Comparison of ENCODE assay signal across 9 cellular contexts in genomic region chr18:49768051-49768391, GRCh38. TPM values are rescaled to one million over a fixed set of nuclear protein-coding genes. Genes with fewer than 3 reads are reported as not detected.
DNase-seq lines count a peak whose midpoint lies in the region; ATAC-seq, FAIRE-seq and TF ChIP-seq lines count a peak whose summit lies in the region.
"Had no signal": no experiment of that assay in that cellular context is flagged by ENCODE, and none has a peak within 500 bp of the region (broad histone marks: within the 10 kb centered on the region; RNA-seq: fewer than 3 reads in every experiment).

No MANE protein-coding gene starts in this region.

- CTCF ChIA-PET in K562 (lab: Yijun Ruan, JAX; ENCODE audit: low intra/inter-chr PET ratio) = interaction anchor here (0.7 kb wide), 1 partner anchor 257 kb away, joined by 3 read pairs; no protein-coding TSS in a partner anchor

- H3K27me3 Mint-ChIP-seq in activated naive CD8-positive, alpha-beta T cell treated with anti-CD3 and anti-CD28 coated beads, Interleukin-2, amount 50 U/mL, for 24 hours = no peaks in the 10 kb centered on the region
- H3K27me3 Mint-ChIP-seq: T-cell had no signal

- H3K4me2 ChIP-seq in K562 (ENCODE audit: insufficient read depth, low read length) = no peak overlapping the region

- no peak for FAIRE-seq in K562 (lab: Jason Lieb, UNC)

- H3K79me2 ChIP-seq in K562 (ENCODE audit: control insufficient read depth, insufficient read depth, low read length) = no peaks in the 10 kb centered on the region

- H3K36me3 Mint-ChIP-seq in activated naive CD8-positive, alpha-beta T cell treated with anti-CD3 and anti-CD28 coated beads, Interleukin-2, amount 50 U/mL, for 24 hours (ENCODE audit: low read depth) = no peaks in the 10 kb centered on the region
- H3K36me3 Mint-ChIP-seq: T-cell had no signal

- intact Hi-C loops in K562 (cut with micrococcal nuclease) (loop anchor here (1.0 to 10.0 kb wide), 3 partner anchors 87 to 258 kb away; no protein-coding TSS in a partner anchor), left colon (cut with DNase I, micrococcal nuclease) (no loop called here)

- no peaks in the 10 kb centered on the region for H3K4me1 ChIP-seq in K562 (replicated peaks in 1 of 2; ENCODE audit: control insufficient read depth in 2 of 2, insufficient read depth in 2 of 2, low read length in 2 of 2)

- H3K4me3 ChIP-seq in GM12864 (ENCODE audit: low read depth, low read length) = no peak overlapping the region
- no peak overlapping the region for H3K4me3 ChIP-seq in K562

- H4K20me1 ChIP-seq in K562 (replicated peaks; ENCODE audit: control insufficient read depth, insufficient read depth, low read length) = no peaks in the 10 kb centered on the region; the same call in 1 of the 2 replicates

- H2AFZ ChIP-seq in K562 (ENCODE audit: low read depth, low read length) = no peak overlapping the region

- no peak overlapping the region for H3K9ac ChIP-seq in K562 (ENCODE audit: insufficient read depth in 1 of 2, low read depth in 2 of 2, low read length in 2 of 2)

- no peaks in the 10 kb centered on the region for H3K36me3 ChIP-seq in K562 (ENCODE audit: control insufficient read depth, insufficient read depth, low read length)

- no TSS peak for BruUV-seq in K562 (replicated peaks; lab: Mats Ljungman, UMichigan)

- no peak overlapping the region for H3K27ac Mint-ChIP-seq in activated naive CD8-positive, alpha-beta T cell treated with anti-CD3 and anti-CD28 coated beads, Interleukin-2, amount 50 U/mL, for 24 hours
- H3K27ac Mint-ChIP-seq: T-cell had no signal

- H3K9me3 Mint-ChIP-seq in activated naive CD8-positive, alpha-beta T cell treated with anti-CD3 and anti-CD28 coated beads, Interleukin-2, amount 50 U/mL, for 24 hours = no peaks in the 10 kb centered on the region
- H3K9me3 Mint-ChIP-seq: T-cell had no signal

- no peak for TF ChIP-seq POLR2A in K562 (conservative IDR thresholded peaks at IDR 0.05)

- DNase-seq in GM12864 (ENCODE audit: low read depth) (no peak), NCI-H146 (lab: John Stamatoyannopoulos, UW) (peak; percentile 80), K562 (ENCODE audit: extremely low read depth in 1 of 4, low spot score in 3 of 4) (peak in 3 of 4 experiments; percentile 12 to 43 (median 21)), left colon (peak in 1 of 2 donors; percentile 73)
- DNase-seq in activated naive CD8-positive, alpha-beta T cell treated with anti-CD3 and anti-CD28 coated beads, Interleukin-2, amount 50 U/mL, for 24 hours = no peak

- TF ChIP-seq RAD21 in K562 (CRISPR knock-in tag; conservative IDR thresholded peaks at IDR 0.05 in 1 of 2, IDR thresholded peaks at IDR 0.05 in 1 of 2) = peak; percentile 55 to 67

- ATAC-seq in K562 = peak; percentile 78
- ATAC-seq in left colon = peak; percentile 92
- no peak for ATAC-seq in HG03097 (IDR thresholded peaks at IDR 0.05; ENCODE audit: low FRiP score, unreplicated experiment)
- ATAC-seq in GM21447 (IDR thresholded peaks at IDR 0.05; ENCODE audit: unreplicated experiment) = no peak
- no peak for ATAC-seq in GM18861 (IDR thresholded peaks at IDR 0.05; ENCODE audit: unreplicated experiment)
- no peak for ATAC-seq in activated naive CD8-positive, alpha-beta T cell treated with anti-CD3 and anti-CD28 coated beads, Interleukin-2, amount 50 U/mL, for 24 hours
- ATAC-seq: T-cell had no signal

- WGBS in K562 (ENCODE audit: insufficient coverage, low coverage, missing lambda C conversion rate) = 0% methylated on average over 4 of the region's 5 CpGs

- H3K27ac ChIP-seq in K562 (ENCODE audit: extremely low read depth, low read depth, low read length) = no peak overlapping the region

- TF ChIP-seq CTCF in GM12864 (IDR thresholded peaks at IDR 0.05; ENCODE audit: low read depth, low read length, missing control alignments) (peak; percentile 39), K562 (IDR thresholded peaks at IDR 0.05 in 2 of 3, conservative IDR thresholded peaks at IDR 0.05 in 1 of 3; ENCODE audit: insufficient read depth in 2 of 3, low read depth in 1 of 3, low read length in 3 of 3) (peak; percentile 44 to 56 (median 51); a peak in 5 of 6 replicates)

- no peak for TF ChIP-seq EP300 in K562 (IDR thresholded peaks at IDR 0.05; ENCODE audit: low read length)

- POLR2A ChIA-PET in K562 (lab: Yijun Ruan, JAX) = no interaction called here

- H3K9me3 ChIP-seq in K562 (replicated peaks; ENCODE audit: control insufficient read depth, insufficient read depth, low read depth, low read length) = no peaks in the 10 kb centered on the region

- H3K27me3 ChIP-seq in K562 (ENCODE audit: control insufficient read depth in 2 of 2, insufficient read depth in 2 of 2, low read length in 2 of 2) = peaks cover 0 to 8% of the 10 kb centered on the region in 2 experiments; a peak in 1 of 5 replicates

- no peaks in the 10 kb centered on the region for H3K9me1 ChIP-seq in K562 (ENCODE audit: control insufficient read depth, insufficient read depth, low read length)

- in situ Hi-C loops in K562 (cut with MboI) = no loop called here

- no peak overlapping the region for H3K4me3 Mint-ChIP-seq in activated naive CD8-positive, alpha-beta T cell treated with anti-CD3 and anti-CD28 coated beads, Interleukin-2, amount 50 U/mL, for 24 hours
- H3K4me3 Mint-ChIP-seq: T-cell had no signal

- H3K4me1 Mint-ChIP-seq in activated naive CD8-positive, alpha-beta T cell treated with anti-CD3 and anti-CD28 coated beads, Interleukin-2, amount 50 U/mL, for 24 hours = no peaks in the 10 kb centered on the region

TF ChIP-seq in K562, 482 proteins besides CTCF, POLR2A, EP300 and RAD21 (continues in another document):
- TF ChIP-seq ZBTB11 (CRISPR knock-in tag; IDR thresholded peaks at IDR 0.05) (no peak), TAL1 (IDR thresholded peaks at IDR 0.05) (no peak)

RNA-seq across cellular contexts. Expression of gene ACAA2, which starts 45.3 kb away (rescaled TPM):
- 2.3 and 7.6 TPM in 2 replicates for total RNA-seq in K562 (2011; cell fraction: chromatin; rRNA removed; ENCODE audit: low replicate concordance)
- 2.2 and 4.6 TPM in 2 replicates for total RNA-seq in K562 (2011; cell fraction: nucleolus; rRNA removed)
- 5.1 and 8.6 TPM in 2 replicates for total RNA-seq in K562 (2011; cell fraction: nucleoplasm; rRNA removed)
- 15.6 and 17.6 TPM in 2 replicates for total RNA-seq in K562 (2014; rRNA removed)
- 26.6 and 28.4 TPM in 2 replicates for total RNA-seq in K562 (2014; rRNA removed; fragmentation: Illumina TruSeq; extraction: Trizol)
- 21.4 and 22.3 TPM in 2 replicates for total RNA-seq in K562 (2015; rRNA removed; fragmentation: Illumina TruSeq; extraction: Trizol)
- 21.5 and 22.4 TPM in 2 replicates for total RNA-seq in K562 (2021)
- polyA plus RNA-seq in K562 (2011; rRNA removed) = 13.2 and 13.3 TPM in 2 replicates
- polyA plus RNA-seq in K562 (2011; cell fraction: cytosol; rRNA removed) = 4.1 and 11.4 TPM in 2 replicates
- polyA plus RNA-seq in K562 (2011; cell fraction: nucleus; rRNA removed) = 4.7 and 7.5 TPM in 2 replicates
- polyA plus RNA-seq in K562 (2012) = 27.9 and 45.3 TPM in 2 replicates
- 17.6 and 23.3 TPM in 2 replicates for polyA plus RNA-seq in K562 (2014; fragmentation: Illumina TruSeq; extraction: Trizol)
- 10 to 100 TPM; 21.7 to 31.5 TPM for polyA plus RNA-seq in K562 (2014; fragmentation: Nextera tagmentation; extraction: Ambion mirVana)
- polyA plus RNA-seq in K562 (2014; rRNA removed) = 13.2 and 15.0 TPM in 2 replicates
- 15.6 and 18.9 TPM in 2 replicates for polyA minus RNA-seq in K562 (2011; rRNA and poly(A)+ RNA removed)
- 4.8 and 5.5 TPM in 2 replicates for polyA minus RNA-seq in K562 (2011; cell fraction: cytosol; rRNA and poly(A)+ RNA removed)
- polyA minus RNA-seq in K562 (2011; cell fraction: nucleus; rRNA and poly(A)+ RNA removed) = 1.5 and 3.8 TPM in 2 replicates
- 100 to 1,000 TPM; 295 to 358 TPM for total RNA-seq in left colon

Comparison
In these comparisons a context has a peak if more than half of its experiments do, and no peak if none do; other contexts are left out.
1. DNase-seq: peak in NCI-H146 (single experiment) and K562 (3 of 4); none in GM12864 (single experiment) and activated naive CD8-positive, alpha-beta T cell treated with anti-CD3 and anti-CD28 coated beads, Interleukin-2, amount 50 U/mL, for 24 hours (single experiment).
2. ATAC-seq: peak in K562 (single experiment) and left colon (single experiment); none in HG03097 (single experiment), GM21447 (single experiment), GM18861 (single experiment) and activated naive CD8-positive, alpha-beta T cell treated with anti-CD3 and anti-CD28 coated beads, Interleukin-2, amount 50 U/mL, for 24 hours (single experiment).
3. RNA of gene ACAA2, which starts 45.3 kb away (total RNA-seq): 295 to 358 TPM in left colon; 2.2 to 28.4 TPM in K562; every median in the first group is over 10 times any median in the second.